In the genomic region with DNA sequence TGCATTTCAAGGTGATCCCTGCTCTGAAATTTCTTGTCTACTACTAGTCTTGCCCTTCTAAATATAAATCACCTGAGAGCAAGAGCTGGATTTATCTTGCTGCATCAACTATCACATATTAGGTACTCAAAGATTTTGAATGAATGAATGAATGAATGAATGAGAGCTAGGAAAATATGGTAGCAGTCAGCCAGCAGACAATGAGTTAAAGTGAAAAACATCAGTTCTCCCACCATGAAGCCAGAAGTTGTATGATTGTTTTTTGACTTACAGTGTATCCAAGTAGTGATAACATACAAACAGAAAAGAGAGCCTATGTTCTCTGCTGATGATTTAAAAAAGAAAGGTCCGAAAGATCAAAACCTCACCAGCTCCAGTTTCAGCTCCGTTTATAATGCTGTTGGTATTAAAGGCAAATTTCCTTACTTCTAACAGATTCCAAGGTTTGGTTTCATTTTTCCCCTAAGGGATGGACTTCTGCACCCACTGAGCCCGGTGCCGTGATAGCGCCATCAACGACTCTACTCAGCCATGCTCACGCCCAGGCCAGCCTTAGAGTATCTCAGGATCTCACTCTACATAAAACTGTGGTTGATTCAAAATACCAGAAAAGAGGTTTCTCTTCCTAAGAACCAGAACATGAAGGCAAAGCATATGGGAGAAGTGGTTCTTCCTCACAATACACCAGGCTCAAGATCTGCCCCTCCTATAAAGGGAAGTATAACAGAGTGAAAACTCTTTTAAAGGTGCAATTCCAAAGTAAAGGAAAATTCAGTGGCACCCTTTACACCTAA, we compare ENCODE assay signal across 12 cellular contexts.
A peak's percentile ranks its signal among the peaks of the same experiment; 100 is the strongest.
DNase-seq lines count a peak whose midpoint lies in the region; ATAC-seq, FAIRE-seq and TF ChIP-seq lines count a peak whose summit lies in the region.
"Had no signal": no experiment of that assay in that cellular context is flagged by ENCODE, and none has a peak within 500 bp of the region (broad histone marks: within the 10 kb centered on the region; RNA-seq: fewer than 3 reads in every experiment).

No MANE protein-coding gene starts in this region.

- DNase-seq in CD8-positive, alpha-beta T cell = peak in 2 of 7 experiments; percentile 25 to 43
- DNase-seq in astrocyte (ENCODE audit: low read depth) (no peak), HPDE6-E6E7 (ENCODE audit: extremely low spot score) (no peak), chondrocyte (ENCODE audit: low spot score) (no peak), hepatic stellate cell (ENCODE audit: low spot score) (no peak), GDM1 (lab: John Stamatoyannopoulos, UW) (no peak)
- DNase-seq: DMS79 treated with DMSO at 0.1 percent for 48 hours had no signal

- peaks cover 36% of the 10 kb centered on the region for H3K79me2 ChIP-seq in OCI-LY1 (ENCODE audit: insufficient read depth, low read length)
- peaks cover 88% of the 10 kb centered on the region for H3K79me2 ChIP-seq in astrocyte (ENCODE audit: insufficient read depth, low read length)

- no peaks in the 10 kb centered on the region for H4K20me1 ChIP-seq in OCI-LY1 (ENCODE audit: insufficient read depth, low read length)
- H4K20me1 ChIP-seq in astrocyte (ENCODE audit: insufficient read depth, low read length) = peaks cover 81% of the 10 kb centered on the region

- H3K36me3 Mint-ChIP-seq in CD8-positive, alpha-beta T cell = peaks cover 42% of the 10 kb centered on the region
- peaks cover 14% of the 10 kb centered on the region for H3K36me3 Mint-ChIP-seq in astrocyte (ENCODE audit: low read depth, unreplicated experiment)
- peaks cover 14% of the 10 kb centered on the region for H3K36me3 Mint-ChIP-seq in chondrocyte (ENCODE audit: low read depth)

- peak; percentile 13 for FAIRE-seq in astrocyte (lab: Jason Lieb, UNC)
- FAIRE-seq: bronchial epithelial cell, H54, keratinocyte had no signal

- CTCF ChIA-PET in CD8-positive, alpha-beta T cell (lab: Charles Lee) = interaction anchor here (0.9 to 9.3 kb wide), 11 partner anchors 9 to 183 kb away, joined by 3 to 46 read pairs (median 4); no protein-coding TSS in a partner anchor

- H3F3A ChIP-seq in OCI-LY1 (ENCODE audit: insufficient read depth, low read length) = no peaks in the 10 kb centered on the region

- peak overlapping the region; percentile 71 for H3K27ac ChIP-seq in CD8-positive, alpha-beta T cell (ENCODE audit: low read depth, low read length)
- H3K27ac ChIP-seq in OCI-LY1 (ENCODE audit: low read depth, low read length, poor library complexity, severe bottlenecking) = peak overlapping the region; percentile 94
- no peak overlapping the region for H3K27ac ChIP-seq in astrocyte (ENCODE audit: low read depth, low read length)
- peak overlapping the region; percentile 98 for H3K27ac ChIP-seq in neutrophil

- no peaks in the 10 kb centered on the region for H3K9me3 Mint-ChIP-seq in CD8-positive, alpha-beta T cell
- H3K9me3 Mint-ChIP-seq in astrocyte (ENCODE audit: unreplicated experiment) (no peaks in the 10 kb centered on the region), chondrocyte (ENCODE audit: low read depth) (no peaks in the 10 kb centered on the region)

- no peaks in the 10 kb centered on the region for H3K27me3 ChIP-seq in CD8-positive, alpha-beta T cell (ENCODE audit: insufficient read depth, low read length)
- H3K27me3 ChIP-seq in OCI-LY1 (ENCODE audit: insufficient read depth, low read length) (no peaks in the 10 kb centered on the region), astrocyte (ENCODE audit: insufficient read depth, low read length) (no peaks in the 10 kb centered on the region), neutrophil (no peaks in the 10 kb centered on the region)

- intact Hi-C loops in CD8-positive, alpha-beta T cell (cut with DNase I, micrococcal nuclease) = no loop called here

- H3K4me2 ChIP-seq in OCI-LY1 (ENCODE audit: low read length) (peak overlapping the region; percentile 82), astrocyte (ENCODE audit: low read length) (no peak overlapping the region)

- H2AFZ ChIP-seq in OCI-LY1 (ENCODE audit: low read length) (no peak overlapping the region), astrocyte (ENCODE audit: low read depth, low read length) (no peak overlapping the region)

- peak; percentile 41 for ATAC-seq in CD8-positive, alpha-beta T cell

- peak overlapping the region; percentile 98 for H3K4me3 Mint-ChIP-seq in CD8-positive, alpha-beta T cell
- H3K4me3 Mint-ChIP-seq in astrocyte (ENCODE audit: unreplicated experiment) = no peak overlapping the region
- H3K4me3 Mint-ChIP-seq in chondrocyte (ENCODE audit: unreplicated experiment) = no peak overlapping the region

- H3K4me1 ChIP-seq in CD8-positive, alpha-beta T cell (ENCODE audit: insufficient read depth, low read length) = peaks cover 59% of the 10 kb centered on the region
- H3K4me1 ChIP-seq in OCI-LY1 (ENCODE audit: insufficient read depth, low read length, severe bottlenecking) (peaks cover 60% of the 10 kb centered on the region), astrocyte (ENCODE audit: insufficient read depth, low read length) (no peaks in the 10 kb centered on the region), neutrophil (ENCODE audit: control insufficient read depth in 1 of 2, insufficient read depth in 1 of 2, low read depth in 1 of 2, low read length in 1 of 2) (peaks cover 83 to 86% of the 10 kb centered on the region in 2 experiments)

- no peak for TF ChIP-seq CTCF in CD8-positive, alpha-beta T cell (IDR thresholded peaks at IDR 0.05)
- peak; percentile 20; the same call in 1 of the 2 replicates for TF ChIP-seq CTCF in OCI-LY1 (IDR thresholded peaks at IDR 0.05; ENCODE audit: low read length)
- TF ChIP-seq CTCF in astrocyte (IDR thresholded peaks at IDR 0.05; ENCODE audit: insufficient read depth, low read depth, low read length) = no peak
- no peak for TF ChIP-seq CTCF in neutrophil (IDR thresholded peaks at IDR 0.05)
- TF ChIP-seq CTCF in chondrocyte (IDR thresholded peaks at IDR 0.05) = no peak

- H3K36me3 ChIP-seq in CD8-positive, alpha-beta T cell (ENCODE audit: insufficient read depth, low read length) = no peaks in the 10 kb centered on the region
- H3K36me3 ChIP-seq in OCI-LY1 (ENCODE audit: insufficient read depth, low read length) = peaks cover 3% of the 10 kb centered on the region; the same call in 1 of the 2 replicates
- peaks cover 20% of the 10 kb centered on the region for H3K36me3 ChIP-seq in astrocyte (ENCODE audit: insufficient read depth, low read length)
- H3K36me3 ChIP-seq in neutrophil = peaks cover 12% of the 10 kb centered on the region

- H3K9ac ChIP-seq in OCI-LY1 (ENCODE audit: low read length) (peak overlapping the region; percentile 78), astrocyte (ENCODE audit: low read length) (no peak overlapping the region)

- no peaks in the 10 kb centered on the region for H3K9me3 ChIP-seq in CD8-positive, alpha-beta T cell (ENCODE audit: low read length)
- H3K9me3 ChIP-seq in OCI-LY1 (ENCODE audit: low read length) = no peaks in the 10 kb centered on the region
- H3K9me3 ChIP-seq in astrocyte (ENCODE audit: insufficient read depth, low read depth, low read length) = no peaks in the 10 kb centered on the region
- H3K9me3 ChIP-seq in neutrophil = no peaks in the 10 kb centered on the region

- POLR2A ChIA-PET in CD8-positive, alpha-beta T cell (lab: Charles Lee) = interaction anchor here (0.6 to 1.5 kb wide), 11 partner anchors 9 to 1013 kb away, joined by 3 to 6 read pairs (median 3); no protein-coding TSS in a partner anchor

- H3K27ac Mint-ChIP-seq in CD8-positive, alpha-beta T cell = peak overlapping the region; percentile 98
- no peak overlapping the region for H3K27ac Mint-ChIP-seq in astrocyte (ENCODE audit: unreplicated experiment)
- H3K27ac Mint-ChIP-seq in chondrocyte (ENCODE audit: unreplicated experiment) = no peak overlapping the region

- no peaks in the 10 kb centered on the region for H3K27me3 Mint-ChIP-seq in CD8-positive, alpha-beta T cell (ENCODE audit: low read depth)
- no peaks in the 10 kb centered on the region for H3K27me3 Mint-ChIP-seq in astrocyte (ENCODE audit: low read depth, unreplicated experiment)
- no peaks in the 10 kb centered on the region for H3K27me3 Mint-ChIP-seq in chondrocyte (ENCODE audit: low read depth)

- H3K9me2 ChIP-seq in OCI-LY1 (ENCODE audit: low read depth, low read length) = no peaks in the 10 kb centered on the region

- peak overlapping the region; percentile 73 for H3K4me3 ChIP-seq in CD8-positive, alpha-beta T cell (ENCODE audit: low read depth, low read length)
- H3K4me3 ChIP-seq in OCI-LY1 (ENCODE audit: low read depth, low read length, poor library complexity, severe bottlenecking) = peak overlapping the region; percentile 74
- H3K4me3 ChIP-seq in astrocyte (ENCODE audit: insufficient read depth, low read depth, low read length) = no peak overlapping the region
- H3K4me3 ChIP-seq in neutrophil (ENCODE audit: low read depth in 1 of 2, low read length in 1 of 2) = peak overlapping the region; percentile 74 to 88

- H3K4me1 Mint-ChIP-seq in CD8-positive, alpha-beta T cell (ENCODE audit: low read depth) = peaks cover 63% of the 10 kb centered on the region
- H3K4me1 Mint-ChIP-seq in astrocyte (ENCODE audit: low read depth, unreplicated experiment) (peaks cover 16% of the 10 kb centered on the region), chondrocyte (ENCODE audit: low read depth) (peaks cover 29% of the 10 kb centered on the region)
